In the genomic region with DNA sequence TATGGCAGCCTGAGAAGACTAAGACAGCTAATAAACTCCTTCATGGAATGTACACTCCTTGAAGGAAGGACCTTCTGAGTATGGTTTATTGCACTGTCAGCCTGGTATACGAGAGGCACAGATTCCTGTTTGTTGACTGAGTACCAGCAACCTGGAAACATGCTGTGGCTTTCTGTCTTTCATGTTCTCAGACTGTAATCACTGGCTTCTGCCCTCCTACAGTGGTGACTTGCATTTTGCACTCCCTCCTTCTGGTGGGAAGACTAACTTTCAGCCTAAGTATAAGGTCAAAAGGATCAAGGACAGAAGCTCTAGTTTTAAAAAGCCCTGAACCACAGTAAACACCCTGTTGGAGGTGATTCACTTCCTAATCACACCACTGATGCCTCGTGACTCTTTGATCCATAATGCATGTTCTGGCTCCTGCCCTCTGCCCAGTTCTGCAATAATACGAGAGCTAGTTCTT, we compare ENCODE assay signal across 1 cellular context.
TF ChIP-seq lines count a peak whose summit lies in the region.

No MANE protein-coding gene starts in this region.

TF ChIP-seq in HepG2, 621 proteins besides CTCF, POLR2A, EP300 and RAD21 (continued from another document and continues in another):
- peak; percentile 95 for TF ChIP-seq ARID5B (CRISPR knock-in tag; IDR thresholded peaks at IDR 0.05)
- TF ChIP-seq KAT2B (IDR thresholded peaks at IDR 0.05; ENCODE audit: borderline replicate concordance, low read depth, low read length) = no peak
- TF ChIP-seq, protein P1, sequence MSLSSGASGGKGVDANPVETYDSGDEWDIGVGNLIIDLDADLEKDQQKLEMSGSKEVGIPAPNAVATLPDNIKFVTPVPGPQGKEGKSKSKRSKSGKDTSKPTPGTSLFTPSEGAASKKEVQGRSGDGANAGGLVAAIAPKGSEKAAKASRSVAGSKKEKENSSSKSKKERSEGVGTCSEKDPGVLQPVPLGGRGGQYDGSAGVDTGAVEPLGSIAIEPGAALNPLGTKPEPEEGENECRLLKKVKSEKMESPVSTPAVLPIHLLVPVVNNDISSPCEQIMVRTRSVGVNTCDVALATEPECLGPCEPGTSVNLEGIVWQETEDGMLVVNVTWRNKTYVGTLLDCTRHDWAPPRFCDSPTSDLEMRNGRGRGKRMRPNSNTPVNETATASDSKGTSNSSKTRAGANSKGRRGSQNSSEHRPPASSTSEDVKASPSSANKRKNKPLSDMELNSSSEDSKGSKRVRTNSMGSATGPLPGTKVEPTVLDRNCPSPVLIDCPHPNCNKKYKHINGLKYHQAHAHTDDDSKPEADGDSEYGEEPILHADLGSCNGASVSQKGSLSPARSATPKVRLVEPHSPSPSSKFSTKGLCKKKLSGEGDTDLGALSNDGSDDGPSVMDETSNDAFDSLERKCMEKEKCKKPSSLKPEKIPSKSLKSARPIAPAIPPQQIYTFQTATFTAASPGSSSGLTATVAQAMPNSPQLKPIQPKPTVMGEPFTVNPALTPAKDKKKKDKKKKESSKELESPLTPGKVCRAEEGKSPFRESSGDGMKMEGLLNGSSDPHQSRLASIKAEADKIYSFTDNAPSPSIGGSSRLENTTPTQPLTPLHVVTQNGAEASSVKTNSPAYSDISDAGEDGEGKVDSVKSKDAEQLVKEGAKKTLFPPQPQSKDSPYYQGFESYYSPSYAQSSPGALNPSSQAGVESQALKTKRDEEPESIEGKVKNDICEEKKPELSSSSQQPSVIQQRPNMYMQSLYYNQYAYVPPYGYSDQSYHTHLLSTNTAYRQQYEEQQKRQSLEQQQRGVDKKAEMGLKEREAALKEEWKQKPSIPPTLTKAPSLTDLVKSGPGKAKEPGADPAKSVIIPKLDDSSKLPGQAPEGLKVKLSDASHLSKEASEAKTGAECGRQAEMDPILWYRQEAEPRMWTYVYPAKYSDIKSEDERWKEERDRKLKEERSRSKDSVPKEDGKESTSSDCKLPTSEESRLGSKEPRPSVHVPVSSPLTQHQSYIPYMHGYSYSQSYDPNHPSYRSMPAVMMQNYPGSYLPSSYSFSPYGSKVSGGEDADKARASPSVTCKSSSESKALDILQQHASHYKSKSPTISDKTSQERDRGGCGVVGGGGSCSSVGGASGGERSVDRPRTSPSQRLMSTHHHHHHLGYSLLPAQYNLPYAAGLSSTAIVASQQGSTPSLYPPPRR (CRISPR knock-in tag; IDR thresholded peaks at IDR 0.05; ENCODE audit: borderline replicate concordance) = no peak
- TF ChIP-seq ZNF710 (CRISPR knock-in tag; IDR thresholded peaks at IDR 0.05; ENCODE audit: borderline replicate concordance) = no peak
- no peak for TF ChIP-seq IKZF4 (CRISPR knock-in tag; IDR thresholded peaks at IDR 0.05; ENCODE audit: borderline replicate concordance, low read depth, not compliant biosample characterization)
- TF ChIP-seq NFIC (IDR thresholded peaks at IDR 0.05; ENCODE audit: low read length) = peak; percentile 21; the same call in 1 of the 2 replicates
- TF ChIP-seq TFE3 (CRISPR knock-in tag; IDR thresholded peaks at IDR 0.05) = peak; percentile 99
- TF ChIP-seq FOXP4 (CRISPR knock-in tag; IDR thresholded peaks at IDR 0.05) = peak; percentile 63
- TF ChIP-seq GATAD2A (CRISPR knock-in tag; IDR thresholded peaks at IDR 0.05) = peak; percentile 79
- TF ChIP-seq BCL6 (CRISPR knock-in tag; IDR thresholded peaks at IDR 0.05) = 0 out of 2 replicates have a peak, but pooled peaks have one; percentile 16
- TF ChIP-seq NFE2L2 (IDR thresholded peaks at IDR 0.05; ENCODE audit: low read length) = peak; percentile 80; the same call in 1 of the 2 replicates
- no peak for TF ChIP-seq ARID2 (CRISPR knock-in tag; IDR thresholded peaks at IDR 0.05; ENCODE audit: borderline replicate concordance)
- peak; percentile 72 for TF ChIP-seq RXRB (CRISPR knock-in tag; IDR thresholded peaks at IDR 0.05; ENCODE audit: borderline replicate concordance)
- peak; percentile 48; the same call in 1 of the 2 replicates for TF ChIP-seq SALL1 (CRISPR knock-in tag; IDR thresholded peaks at IDR 0.05)
- TF ChIP-seq SIX1 (CRISPR knock-in tag; IDR thresholded peaks at IDR 0.05; ENCODE audit: borderline replicate concordance) = peak; percentile 17; the same call in 1 of the 2 replicates
- TF ChIP-seq ZNF674 (CRISPR knock-in tag; IDR thresholded peaks at IDR 0.05; ENCODE audit: low read depth) = no peak
- TF ChIP-seq ZFYVE20 (CRISPR knock-in tag; IDR thresholded peaks at IDR 0.05; ENCODE audit: borderline replicate concordance, low read depth) = no peak
- TF ChIP-seq PAWR (CRISPR knock-in tag; IDR thresholded peaks at IDR 0.05; ENCODE audit: borderline replicate concordance) = no peak
- peak; percentile 50; the same call in 1 of the 2 replicates for TF ChIP-seq PRDM10 (CRISPR knock-in tag; IDR thresholded peaks at IDR 0.05; ENCODE audit: low read depth)
- no peak for TF ChIP-seq U2AF1 (optimal IDR thresholded peaks at IDR 0.05; ENCODE audit: low read depth, low read length)
- TF ChIP-seq ZNF782 (CRISPR knock-in tag; IDR thresholded peaks at IDR 0.05; ENCODE audit: borderline replicate concordance) = no peak
- no peak for TF ChIP-seq GTF2F1 (IDR thresholded peaks at IDR 0.05; ENCODE audit: low read length)
- TF ChIP-seq SNAPC5 (CRISPR knock-in tag; IDR thresholded peaks at IDR 0.05; ENCODE audit: borderline replicate concordance) = no peak
- no peak for TF ChIP-seq CAMTA2 (CRISPR knock-in tag; IDR thresholded peaks at IDR 0.05; ENCODE audit: borderline replicate concordance)
- TF ChIP-seq MTA1 (CRISPR knock-in tag; IDR thresholded peaks at IDR 0.05; ENCODE audit: borderline replicate concordance) = no peak
- TF ChIP-seq NFAT5 (CRISPR knock-in tag; IDR thresholded peaks at IDR 0.05) = no peak
